1 cellular context compared by ENCODE assay signal in the genomic region with DNA sequence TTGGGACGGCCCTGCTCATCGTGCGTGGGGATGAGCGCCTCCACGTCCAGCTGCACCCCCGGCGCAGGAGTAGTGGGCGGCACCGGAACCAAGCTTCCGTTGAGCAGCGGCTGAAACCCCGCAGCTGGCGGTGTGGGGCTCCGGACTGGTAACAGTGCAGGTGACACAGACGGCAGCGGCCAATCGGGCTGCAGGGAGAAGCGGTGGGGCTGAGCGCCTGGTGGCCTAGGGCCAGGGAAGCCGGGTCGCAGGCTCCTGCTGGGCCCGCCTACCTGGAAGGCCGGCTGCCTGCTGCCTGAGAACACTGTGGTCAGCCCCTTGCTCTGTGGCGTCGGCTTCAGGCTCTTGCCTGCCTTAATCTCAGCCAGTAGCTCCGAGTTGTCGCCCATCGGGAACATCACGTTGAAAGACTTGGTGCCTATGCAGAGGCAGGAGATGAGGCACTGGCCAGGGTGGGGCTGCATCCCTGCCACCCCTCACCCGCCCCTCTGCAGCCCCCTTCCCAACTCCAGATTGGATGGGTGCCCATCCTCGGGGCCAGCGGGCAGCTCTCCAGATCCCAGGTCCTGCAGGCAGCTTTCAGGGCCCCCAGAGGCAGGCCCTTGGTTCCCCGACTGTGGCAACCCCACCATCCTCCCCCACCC.
TF ChIP-seq lines count a peak whose summit lies in the region.

No MANE protein-coding gene starts in this region.

TF ChIP-seq in HepG2, 621 proteins besides CTCF, POLR2A, EP300 and RAD21:
- 0 out of 2 replicates have a peak, but pooled peaks have one; percentile 22 for TF ChIP-seq KDM2A (CRISPR knock-in tag; IDR thresholded peaks at IDR 0.05; ENCODE audit: borderline replicate concordance, low read depth)
- TF ChIP-seq NFYB (CRISPR knock-in tag; IDR thresholded peaks at IDR 0.05) = peak; percentile 56
- TF ChIP-seq NFYC (CRISPR knock-in tag; IDR thresholded peaks at IDR 0.05) = peak; percentile 42; the same call in 1 of the 2 replicates
- TF ChIP-seq ETV5 (CRISPR knock-in tag; IDR thresholded peaks at IDR 0.05; ENCODE audit: borderline replicate concordance) = 0 out of 2 replicates have a peak, but pooled peaks have one; percentile 22
- peak; percentile 35; the same call in 1 of the 2 replicates for TF ChIP-seq HOXA3 (CRISPR knock-in tag; IDR thresholded peaks at IDR 0.05)
- TF ChIP-seq, protein P1, sequence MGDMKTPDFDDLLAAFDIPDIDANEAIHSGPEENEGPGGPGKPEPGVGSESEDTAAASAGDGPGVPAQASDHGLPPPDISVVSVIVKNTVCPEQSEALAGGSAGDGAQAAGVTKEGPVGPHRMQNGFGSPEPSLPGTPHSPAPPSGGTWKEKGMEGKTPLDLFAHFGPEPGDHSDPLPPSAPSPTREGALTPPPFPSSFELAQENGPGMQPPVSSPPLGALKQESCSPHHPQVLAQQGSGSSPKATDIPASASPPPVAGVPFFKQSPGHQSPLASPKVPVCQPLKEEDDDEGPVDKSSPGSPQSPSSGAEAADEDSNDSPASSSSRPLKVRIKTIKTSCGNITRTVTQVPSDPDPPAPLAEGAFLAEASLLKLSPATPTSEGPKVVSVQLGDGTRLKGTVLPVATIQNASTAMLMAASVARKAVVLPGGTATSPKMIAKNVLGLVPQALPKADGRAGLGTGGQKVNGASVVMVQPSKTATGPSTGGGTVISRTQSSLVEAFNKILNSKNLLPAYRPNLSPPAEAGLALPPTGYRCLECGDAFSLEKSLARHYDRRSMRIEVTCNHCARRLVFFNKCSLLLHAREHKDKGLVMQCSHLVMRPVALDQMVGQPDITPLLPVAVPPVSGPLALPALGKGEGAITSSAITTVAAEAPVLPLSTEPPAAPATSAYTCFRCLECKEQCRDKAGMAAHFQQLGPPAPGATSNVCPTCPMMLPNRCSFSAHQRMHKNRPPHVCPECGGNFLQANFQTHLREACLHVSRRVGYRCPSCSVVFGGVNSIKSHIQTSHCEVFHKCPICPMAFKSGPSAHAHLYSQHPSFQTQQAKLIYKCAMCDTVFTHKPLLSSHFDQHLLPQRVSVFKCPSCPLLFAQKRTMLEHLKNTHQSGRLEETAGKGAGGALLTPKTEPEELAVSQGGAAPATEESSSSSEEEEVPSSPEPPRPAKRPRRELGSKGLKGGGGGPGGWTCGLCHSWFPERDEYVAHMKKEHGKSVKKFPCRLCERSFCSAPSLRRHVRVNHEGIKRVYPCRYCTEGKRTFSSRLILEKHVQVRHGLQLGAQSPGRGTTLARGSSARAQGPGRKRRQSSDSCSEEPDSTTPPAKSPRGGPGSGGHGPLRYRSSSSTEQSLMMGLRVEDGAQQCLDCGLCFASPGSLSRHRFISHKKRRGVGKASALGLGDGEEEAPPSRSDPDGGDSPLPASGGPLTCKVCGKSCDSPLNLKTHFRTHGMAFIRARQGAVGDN (CRISPR knock-in tag; IDR thresholded peaks at IDR 0.05) = peak; percentile 42; the same call in 1 of the 2 replicates
- TF ChIP-seq SAP130 (CRISPR knock-in tag; IDR thresholded peaks at IDR 0.05; ENCODE audit: low read depth) = peak; percentile 40; the same call in 1 of the 2 replicates
- TF ChIP-seq GABPB1 (CRISPR knock-in tag; IDR thresholded peaks at IDR 0.05) = peak; percentile 50; the same call in 1 of the 2 replicates
- TF ChIP-seq HNRNPLL (IDR thresholded peaks at IDR 0.05; ENCODE audit: low read depth, low read length, poor library complexity, severe bottlenecking) = peak; percentile 69
